In the genomic region with DNA sequence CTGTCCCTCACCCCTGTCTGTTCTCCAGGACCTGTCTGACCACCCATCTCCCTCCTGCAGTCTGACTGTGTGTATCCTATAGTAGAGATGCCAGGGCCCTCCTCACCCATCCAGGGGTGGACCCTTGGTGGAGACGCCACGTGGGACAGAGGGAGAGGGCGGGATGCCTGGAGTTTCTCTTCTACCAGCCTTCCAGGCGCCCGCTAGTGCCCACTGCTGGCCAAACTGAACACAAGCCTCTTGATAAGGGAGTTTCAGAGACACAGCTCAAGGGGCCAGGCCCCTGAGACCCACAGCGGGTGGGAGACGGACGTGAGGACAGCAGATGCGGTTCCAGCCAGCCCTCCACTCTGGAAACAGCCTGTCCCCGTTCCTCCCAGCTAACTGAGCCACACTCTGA, we compare ENCODE assay signal across 10 cellular contexts.
A peak's percentile ranks its signal among the peaks of the same experiment; 100 is the strongest.
DNase-seq lines count a peak whose midpoint lies in the region; ATAC-seq and TF ChIP-seq lines count a peak whose summit lies in the region.
"Had no signal": no experiment of that assay in that cellular context is flagged by ENCODE, and none has a peak within 500 bp of the region (broad histone marks: within the 10 kb centered on the region; RNA-seq: fewer than 3 reads in every experiment).

No MANE protein-coding gene starts in this region.

- TF ChIP-seq CTCF in Panc1 (IDR thresholded peaks at IDR 0.05) (peak; percentile 82; the same call in 1 of the 2 replicates), fibroblast of pulmonary artery (IDR thresholded peaks at IDR 0.05; ENCODE audit: low read length, missing control alignments) (peak; percentile 48), testis (IDR thresholded peaks at IDR 0.05) (peak in 2 of 3 experiments; percentile 2 to 21)

- H3K36me3 ChIP-seq in Panc1 (ENCODE audit: control insufficient read depth, insufficient read depth, low read length) (no peaks in the 10 kb centered on the region), testis (ENCODE audit: low read depth, missing control alignments) (no peaks in the 10 kb centered on the region)

- BruUV-seq in Panc1 (replicated peaks; lab: Mats Ljungman, UMichigan): no TSS peak

- no peak overlapping the region for H3K4me3 Mint-ChIP-seq in activated naive CD8-positive, alpha-beta T cell
- no peak overlapping the region for H3K4me3 Mint-ChIP-seq in activated naive CD8-positive, alpha-beta T cell treated with anti-CD3 and anti-CD28 coated beads for 36 hours

- intact Hi-C loops in Panc1 (cut with micrococcal nuclease; ENCODE audit: unreplicated experiment): no loop called here
- intact Hi-C loops in testis (cut with DNase I; ENCODE audit: low total_unique reads): no loop called here

- H3K4me1 ChIP-seq in Panc1 (ENCODE audit: control insufficient read depth, insufficient read depth, low read length) (no peaks in the 10 kb centered on the region), testis (no peaks in the 10 kb centered on the region)
- H3K4me1 ChIP-seq: spleen had no signal

- ATAC-seq in Panc1 (no peak), GM21526 (IDR thresholded peaks at IDR 0.05; ENCODE audit: low FRiP score, unreplicated experiment) (no peak)
- ATAC-seq: activated naive CD4-positive, alpha-beta T cell treated with anti-CD3 and anti-CD28 coated beads, Interleukin-2, amount 50 U/mL, for 72 hours had no signal

- peaks cover 14% of the 10 kb centered on the region for H3K36me3 Mint-ChIP-seq in activated naive CD8-positive, alpha-beta T cell
- peaks cover 30% of the 10 kb centered on the region for H3K36me3 Mint-ChIP-seq in activated naive CD8-positive, alpha-beta T cell treated with anti-CD3 and anti-CD28 coated beads for 36 hours

- peak overlapping the region; percentile 58 for H3K27ac Mint-ChIP-seq in activated naive CD8-positive, alpha-beta T cell
- no peak overlapping the region for H3K27ac Mint-ChIP-seq in activated naive CD8-positive, alpha-beta T cell treated with anti-CD3 and anti-CD28 coated beads for 36 hours
- H3K27ac Mint-ChIP-seq: activated naive CD4-positive, alpha-beta T cell treated with anti-CD3 and anti-CD28 coated beads, Interleukin-2, amount 50 U/mL, for 72 hours had no signal

- no peaks in the 10 kb centered on the region for H3K9me3 ChIP-seq in Panc1 (ENCODE audit: control insufficient read depth, insufficient read depth, low read depth, low read length)
- H3K9me3 ChIP-seq in testis: no peaks in the 10 kb centered on the region
- H3K9me3 ChIP-seq: spleen had no signal

- DNase-seq in activated naive CD8-positive, alpha-beta T cell treated with anti-CD3 and anti-CD28 coated beads for 36 hours: no peak
- DNase-seq in Panc1 (ENCODE audit: low read depth, low spot score) (no peak), fibroblast of pulmonary artery (ENCODE audit: low read depth) (peak; percentile 10), testis (peak; percentile 18), epidermal melanocyte (ENCODE audit: insufficient read length, low spot score) (no peak), caudate nucleus (lab: John Stamatoyannopoulos, UW) (no peak)
- DNase-seq: spleen had no signal

- CTCF ChIA-PET in Panc1 (lab: Charles Lee): no interaction called here

- no peaks in the 10 kb centered on the region for H3K27me3 Mint-ChIP-seq in activated naive CD8-positive, alpha-beta T cell
- H3K27me3 Mint-ChIP-seq in activated naive CD8-positive, alpha-beta T cell treated with anti-CD3 and anti-CD28 coated beads for 36 hours: no peaks in the 10 kb centered on the region

- H3K27ac ChIP-seq in Panc1 (ENCODE audit: low read length) (no peak overlapping the region), testis (no peak overlapping the region), caudate nucleus (ENCODE audit: low read depth, low read length) (no peak overlapping the region)
- H3K27ac ChIP-seq: spleen had no signal

- H3K9me3 Mint-ChIP-seq in activated naive CD8-positive, alpha-beta T cell (ENCODE audit: low read depth): no peaks in the 10 kb centered on the region
- no peaks in the 10 kb centered on the region for H3K9me3 Mint-ChIP-seq in activated naive CD8-positive, alpha-beta T cell treated with anti-CD3 and anti-CD28 coated beads for 36 hours
- H3K9me3 Mint-ChIP-seq: activated naive CD4-positive, alpha-beta T cell treated with anti-CD3 and anti-CD28 coated beads, Interleukin-2, amount 50 U/mL, for 72 hours had no signal

- no peaks in the 10 kb centered on the region for H3K4me1 Mint-ChIP-seq in activated naive CD8-positive, alpha-beta T cell (ENCODE audit: low read depth)
- no peaks in the 10 kb centered on the region for H3K4me1 Mint-ChIP-seq in activated naive CD8-positive, alpha-beta T cell treated with anti-CD3 and anti-CD28 coated beads for 36 hours

- H3K27me3 ChIP-seq in Panc1 (ENCODE audit: control insufficient read depth, insufficient read depth, low read length) (no peaks in the 10 kb centered on the region), testis (no peaks in the 10 kb centered on the region)
- H3K27me3 ChIP-seq: spleen had no signal

- 86 to 87% methylated on average over 4 to 10 of the region's 10 CpGs for WGBS in testis, 2 donors

- no peak for TF ChIP-seq POLR2A in testis (IDR thresholded peaks at IDR 0.05)

- in situ Hi-C loops in Panc1 (cut with HindIII; ENCODE audit: low pct_unique_long_range_greater_than_20kb, low sequenced_read_pairs): no loop called here

- no peak overlapping the region for H3K4me3 ChIP-seq in Panc1 (ENCODE audit: low read depth in 2 of 2, low read length in 2 of 2)
- no peak overlapping the region for H3K4me3 ChIP-seq in fibroblast of pulmonary artery (replicated peaks; ENCODE audit: low read depth, low read length)
- no peak overlapping the region for H3K4me3 ChIP-seq in testis
- H3K4me3 ChIP-seq: spleen had no signal

- POLR2A ChIA-PET in Panc1 (lab: Charles Lee): no interaction called here

Comparison
In these comparisons a context has a peak if more than half of its experiments do, and no peak if none do; other contexts are left out.
1. DNase-seq: peak in fibroblast of pulmonary artery (single experiment) and testis (single experiment); none in activated naive CD8-positive, alpha-beta T cell treated with anti-CD3 and anti-CD28 coated beads for 36 hours (single experiment), Panc1 (single experiment), epidermal melanocyte (single experiment) and caudate nucleus (0 of 61).
2. CTCF ChIP-seq: peak in every context shown above with its lines; median percentile 82 in Panc1; 48 in fibroblast of pulmonary artery; 12 in testis.